Comparison of ENCODE assay signal across 8 cellular contexts in genomic region chr15:85379403-85380131, GRCh38. TPM values are rescaled to one million over a fixed set of nuclear protein-coding genes. Genes with fewer than 3 reads are reported as not detected.
DNase-seq lines count a peak whose midpoint lies in the region; ATAC-seq and TF ChIP-seq lines count a peak whose summit lies in the region.

No MANE protein-coding gene starts in this region.

- H3K4me3 ChIP-seq in HL-60 (replicated peaks; ENCODE audit: insufficient read depth, low read length) (peak overlapping the region; percentile 80), fibroblast of lung (replicated peaks in 1 of 4; ENCODE audit: control extremely low read depth in 1 of 4, insufficient read depth in 1 of 4, low read depth in 3 of 4, low read length in 4 of 4) (peak overlapping the region; percentile 63 to 75 (median 70)), psoas muscle (peak overlapping the region; percentile 78)

- DNase-seq in AG08395 (ENCODE audit: low spot score) (peak; percentile 13), HL-60 (ENCODE audit: low read depth in 1 of 2, low spot score in 1 of 2) (peak in 1 of 2 experiments; percentile 12), fibroblast of lung (ENCODE audit: low read depth in 2 of 2) (peak in 1 of 2 donors; percentile 31), psoas muscle (no peak), inferior parietal cortex (ENCODE audit: extremely low spot score) (no peak), omental fat pad (ENCODE audit: low spot score) (no peak)
- peak; percentile 7 to 44 (median 28) for DNase-seq in activated CD8-positive, alpha-beta memory T cell treated with anti-CD3 and anti-CD28 coated beads for 48 hours (ENCODE audit: low read depth in 2 of 3, low spot score in 2 of 3)

- TF ChIP-seq CTCF in HL-60 (IDR thresholded peaks at IDR 0.05; ENCODE audit: insufficient read depth, low read length) (no peak), fibroblast of lung (conservative IDR thresholded peaks at IDR 0.05 in 1 of 2, IDR thresholded peaks at IDR 0.05 in 1 of 2; ENCODE audit: low read depth in 1 of 2, low read length in 2 of 2) (no peak), psoas muscle (IDR thresholded peaks at IDR 0.05) (no peak), omental fat pad (IDR thresholded peaks at IDR 0.05) (no peak)

- ATAC-seq in psoas muscle, result no peak
- no peak for ATAC-seq in omental fat pad (ENCODE audit: low FRiP score)
- no peak for ATAC-seq in GM21737 (IDR thresholded peaks at IDR 0.05; ENCODE audit: unreplicated experiment)

- H3K4me1 ChIP-seq in fibroblast of lung (ENCODE audit: control insufficient read depth, extremely low read depth, insufficient read depth, low read length) (no peaks in the 10 kb centered on the region), psoas muscle (peaks cover 13% of the 10 kb centered on the region)

- H3K79me2 ChIP-seq in fibroblast of lung (ENCODE audit: control insufficient read depth, insufficient read depth, low read length), result peaks cover 32% of the 10 kb centered on the region

- peak overlapping the region; percentile 32 for H3K9ac ChIP-seq in fibroblast of lung (ENCODE audit: insufficient read depth, low read length)

- peak overlapping the region; percentile 84 for H3K4me2 ChIP-seq in fibroblast of lung (ENCODE audit: extremely low read depth, insufficient read depth, low read length)

- no peaks in the 10 kb centered on the region for H4K20me1 ChIP-seq in fibroblast of lung (ENCODE audit: control insufficient read depth, extremely low read depth, insufficient read depth, low read length)

- intact Hi-C loops in psoas muscle (cut with DNase I), result no loop called here

- peaks cover 3% of the 10 kb centered on the region for H3K27me3 ChIP-seq in HL-60 (ENCODE audit: insufficient read depth, poor library complexity, severe bottlenecking)
- H3K27me3 ChIP-seq in fibroblast of lung (ENCODE audit: control insufficient read depth, insufficient read depth, low read length), result no peaks in the 10 kb centered on the region
- no peaks in the 10 kb centered on the region for H3K27me3 ChIP-seq in psoas muscle (ENCODE audit: insufficient read depth in 3 of 3, low read length in 2 of 3)

- 8 to 14% (median 11%) methylated on average over 19 of the region's 19 CpGs for WGBS in psoas muscle, 3 donors

- peak overlapping the region; percentile 93 for H2AFZ ChIP-seq in fibroblast of lung (ENCODE audit: low read length)

- no peaks in the 10 kb centered on the region for H3K36me3 ChIP-seq in fibroblast of lung (ENCODE audit: control insufficient read depth, insufficient read depth, low read length)
- H3K36me3 ChIP-seq in psoas muscle (ENCODE audit: insufficient read depth in 1 of 2, low read depth in 1 of 2), result no peaks in the 10 kb centered on the region

- no peaks in the 10 kb centered on the region for H3K9me3 ChIP-seq in fibroblast of lung (ENCODE audit: control insufficient read depth, insufficient read depth, low read depth, low read length)
- no peaks in the 10 kb centered on the region for H3K9me3 ChIP-seq in psoas muscle

- H3K27ac ChIP-seq in HL-60 (replicated peaks), result no peak overlapping the region
- H3K27ac ChIP-seq in fibroblast of lung (ENCODE audit: insufficient read depth, low read length), result peak overlapping the region; percentile 72
- peak overlapping the region; percentile 91 for H3K27ac ChIP-seq in psoas muscle

RNA-seq across cellular contexts. Expression of gene AKAP13, which starts 0.8 kb away (rescaled TPM):
- total RNA-seq in fibroblast of lung (41.1 and 68.4 TPM in 2 replicates), psoas muscle (100 to 1,000 TPM in 3 of 4 donors, 10 to 100 TPM in 1; 93.7 to 126 (median 122) TPM), omental fat pad (100 to 1,000 TPM; 162 to 301 (median 216) TPM)
- polyA plus RNA-seq in fibroblast of lung (8.3 and 9.2 TPM in 2 replicates), psoas muscle (10 to 100 TPM; 18.2 to 86.0 (median 46.5) TPM)
- polyA plus RNA-seq in fibroblast of lung (2012), result 18.1 and 19.5 TPM in 2 replicates
- 59.6 and 86.0 TPM in 2 replicates for polyA minus RNA-seq in fibroblast of lung (ENCODE audit: low replicate concordance)

Comparison
In these comparisons a context has a peak if more than half of its experiments do, and no peak if none do; other contexts are left out.
1. DNase-seq: peak in AG08395 (single experiment) and activated CD8-positive, alpha-beta memory T cell treated with anti-CD3 and anti-CD28 coated beads for 48 hours (3 of 3); none in psoas muscle (0 of 2), inferior parietal cortex (single experiment) and omental fat pad (single experiment).
2. Peak in every context shown above with its lines, with median percentiles within 50 percentile points of each other: H3K4me3 ChIP-seq.